Comparison of ENCODE assay signal across 12 cellular contexts in the genomic region with DNA sequence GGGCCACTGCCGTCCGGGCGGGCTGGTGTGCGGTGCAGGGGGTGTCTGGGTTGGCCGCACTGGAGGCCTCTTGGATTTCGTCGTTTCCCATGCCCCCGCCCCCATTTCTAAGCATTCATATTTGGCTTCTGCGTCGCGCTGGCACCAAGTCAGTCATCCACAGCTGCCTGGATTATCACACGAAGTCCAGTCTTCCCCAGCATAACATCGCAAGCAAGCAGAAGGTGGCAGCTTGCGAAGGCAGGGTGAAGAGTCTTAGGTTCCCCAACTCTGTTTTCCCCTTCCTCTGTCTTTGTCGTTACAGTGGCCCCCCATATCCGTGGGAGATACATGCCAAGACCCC. TPM values are rescaled to one million over a fixed set of nuclear protein-coding genes. Genes with fewer than 3 reads are reported as not detected.
DNase-seq lines count a peak whose midpoint lies in the region; ATAC-seq and TF ChIP-seq lines count a peak whose summit lies in the region.
"Had no signal": no experiment of that assay in that cellular context is flagged by ENCODE, and none has a peak within 500 bp of the region (broad histone marks: within the 10 kb centered on the region; RNA-seq: fewer than 3 reads in every experiment).

No MANE protein-coding gene starts in this region.

- intact Hi-C loops in IMR-90 (cut with micrococcal nuclease), result no loop called here
- intact Hi-C loops in dorsolateral prefrontal cortex (cut with DNase I), result no loop called here
- intact Hi-C loops in lower lobe of right lung (cut with DNase I), result no loop called here
- intact Hi-C loops in stomach (cut with DNase I; ENCODE audit: low total_unique reads), result no loop called here

- H3K9ac ChIP-seq in IMR-90 (ENCODE audit: low read depth, low read length), result no peak overlapping the region

- no peak overlapping the region for H3K4ac ChIP-seq in IMR-90 (ENCODE audit: low read depth, low read length)

- H3K36me3 ChIP-seq in IMR-90 (ENCODE audit: control insufficient read depth, insufficient read depth, low read length), result no peaks in the 10 kb centered on the region
- no peaks in the 10 kb centered on the region for H3K36me3 ChIP-seq in lower lobe of right lung
- H3K36me3 ChIP-seq in stomach, result no peaks in the 10 kb centered on the region

- BruUV-seq in IMR-90 (replicated peaks; lab: Mats Ljungman, UMichigan), result no TSS peak

- no peak overlapping the region for H3K56ac ChIP-seq in IMR-90 (ENCODE audit: extremely low read depth, insufficient read depth, low read length)

- no peak for TF ChIP-seq EP300 in stomach (IDR thresholded peaks at IDR 0.05)

- no peak overlapping the region for H2BK20ac ChIP-seq in IMR-90 (ENCODE audit: low read depth, low read length)

- POLR2A ChIA-PET in IMR-90 (lab: Charles Lee; ENCODE audit: unreplicated experiment), result no interaction called here

- H3K9me3 ChIP-seq in IMR-90 (ENCODE audit: control insufficient read depth, insufficient read depth, low read length) (no peaks in the 10 kb centered on the region), lower lobe of right lung (no peaks in the 10 kb centered on the region), stomach (no peaks in the 10 kb centered on the region)
- H3K9me3 ChIP-seq: Caco-2 had no signal

- TF ChIP-seq POLR2A in IMR-90 (IDR thresholded peaks at IDR 0.05; ENCODE audit: low read depth, low read length) (no peak), stomach (IDR thresholded peaks at IDR 0.05) (no peak)

- H3K4me1 ChIP-seq in IMR-90 (ENCODE audit: control insufficient read depth, insufficient read depth, low read length) (no peaks in the 10 kb centered on the region; the same call in 1 of the 2 replicates), lower lobe of right lung (no peaks in the 10 kb centered on the region), stomach (peaks cover 8 to 16% (median 14%) of the 10 kb centered on the region in 4 donors)
- H3K4me1 ChIP-seq: Caco-2 had no signal

- H2BK15ac ChIP-seq in IMR-90 (ENCODE audit: low read depth, low read length), result no peak overlapping the region

- H3K27ac ChIP-seq in IMR-90 (ENCODE audit: insufficient read depth, low read length), result no peak overlapping the region
- H3K27ac ChIP-seq in dorsolateral prefrontal cortex, result peak overlapping the region in 2 of 59 donors; percentile 7 to 44
- H3K27ac ChIP-seq in lower lobe of right lung, result no peak overlapping the region
- no peak overlapping the region for H3K27ac ChIP-seq in stomach

- no peak for DNase-seq in IMR-90
- no peak for DNase-seq in dorsolateral prefrontal cortex
- no peak for DNase-seq in lower lobe of right lung
- DNase-seq in stomach, result no peak
- DNase-seq in OCI-M1 (lab: John Stamatoyannopoulos, UW), result no peak
- no peak for DNase-seq in NCI-H82 treated with DMSO at 0.1 percent for 48 hours (lab: John Stamatoyannopoulos, UW; ENCODE audit: unreplicated experiment)
- DNase-seq in stimulated activated naive CD4-positive, alpha-beta T cell treated with Interleukin-2 at 50 U/mL for 16 hours (lab: John Stamatoyannopoulos, UW), result no peak
- DNase-seq in NCI-H510A (lab: John Stamatoyannopoulos, UW), result no peak
- DNase-seq: activated B cell treated with CpG ODN at 0.5 μM for 24 hours, Caco-2, NCI-H524, SIG-M5 had no signal

- H3K27me3 ChIP-seq in IMR-90 (ENCODE audit: control insufficient read depth, insufficient read depth, low read length), result peaks cover 4% of the 10 kb centered on the region
- peaks cover 0 to 11% (median 0%) of the 10 kb centered on the region in 45 donors for H3K27me3 ChIP-seq in dorsolateral prefrontal cortex
- H3K27me3 ChIP-seq in lower lobe of right lung (ENCODE audit: low read depth), result peaks cover 12% of the 10 kb centered on the region
- peaks cover 0 to 20% (median 6%) of the 10 kb centered on the region in 3 donors for H3K27me3 ChIP-seq in stomach

- CTCF ChIA-PET in IMR-90 (lab: Yijun Ruan, JAX), result interaction anchor here (0.5 to 1.3 kb wide), 2 partner anchors 31 to 1360 kb away, joined by 3 to 4 read pairs; no protein-coding TSS in a partner anchor

- peak overlapping the region; percentile 86 for H2AFZ ChIP-seq in IMR-90 (replicated peaks; ENCODE audit: low read length, poor library complexity)

- H4K91ac ChIP-seq in IMR-90 (ENCODE audit: insufficient read depth, low read depth, low read length), result no peak overlapping the region

- in situ Hi-C loops in IMR-90 (cut with MboI; ENCODE audit: low sequenced_read_pairs), result no loop called here

- no peak overlapping the region for H2BK120ac ChIP-seq in IMR-90 (ENCODE audit: low read depth, low read length)

- no peaks in the 10 kb centered on the region for H3K9me1 ChIP-seq in IMR-90 (ENCODE audit: insufficient read depth, low read length)

- dilution Hi-C loops in IMR-90 (cut with HindIII; ENCODE audit: low sequenced_read_pairs, unreplicated experiment), result no loop called here

- H3K14ac ChIP-seq in IMR-90 (replicated peaks; ENCODE audit: low read depth, low read length), result no peak overlapping the region; the same call in 1 of the 2 replicates

- 0% methylated on average over 3 of the region's 16 CpGs; no CpG with 5 or more reads in 1 of the 2 experiments for WGBS in IMR-90 (ENCODE audit: extremely low coverage in 2 of 2, insufficient read length in 1 of 2), 2 experiments
- 16 to 25% (median 18%) methylated on average over 10 to 16 of the region's 16 CpGs for WGBS in stomach, 5 donors

- no peak for TF ChIP-seq RAD21 in IMR-90 (IDR thresholded peaks at IDR 0.05; ENCODE audit: low read length)

- no peak overlapping the region for H3K18ac ChIP-seq in IMR-90 (ENCODE audit: low read depth, low read length)

- H4K8ac ChIP-seq in IMR-90 (ENCODE audit: low read depth in 2 of 2, low read length in 2 of 2), result no peak overlapping the region

- H2BK5ac ChIP-seq in IMR-90 (ENCODE audit: low read depth, low read length, poor library complexity, severe bottlenecking), result no peak overlapping the region

- no peak overlapping the region for H2AK5ac ChIP-seq in IMR-90 (ENCODE audit: low read depth, low read length)

- no peaks in the 10 kb centered on the region for H3K79me1 ChIP-seq in IMR-90 (ENCODE audit: low read depth in 1 of 2, low read length in 2 of 2)

- peak overlapping the region; percentile 19 for H2AK9ac ChIP-seq in IMR-90 (replicated peaks; ENCODE audit: low read depth, low read length, poor library complexity)

- no peak overlapping the region for H4K5ac ChIP-seq in IMR-90 (ENCODE audit: low read depth, low read length)

- peak overlapping the region; percentile 63; the same call in 1 of the 2 replicates for H3K4me2 ChIP-seq in IMR-90 (ENCODE audit: low read depth, low read length)

- no peak for TF ChIP-seq CTCF in IMR-90 (conservative IDR thresholded peaks at IDR 0.05; ENCODE audit: low read depth, low read length)
- TF ChIP-seq CTCF in dorsolateral prefrontal cortex (IDR thresholded peaks at IDR 0.05 in 54 of 56, conservative IDR thresholded peaks at IDR 0.05 in 2 of 56; ENCODE audit: low read depth in 1 of 56, partially characterized antibody in 56 of 56), result no peak
- no peak for TF ChIP-seq CTCF in lower lobe of right lung (IDR thresholded peaks at IDR 0.05)
- TF ChIP-seq CTCF in stomach (IDR thresholded peaks at IDR 0.05), result no peak

- peak; percentile 60 for ATAC-seq in IMR-90 (ENCODE audit: low read depth)
- ATAC-seq in lower lobe of right lung, result no peak

- H3K4me3 ChIP-seq in IMR-90 (ENCODE audit: insufficient read depth, low read depth, low read length) (peak overlapping the region; percentile 2; the same call in 1 of the 2 replicates), dorsolateral prefrontal cortex (peak overlapping the region in 51 of 59 donors; percentile 8 to 61 (median 36)), lower lobe of right lung (peak overlapping the region; percentile 36), stomach (peak overlapping the region; percentile 39 to 45 (median 41))

- H3K23ac ChIP-seq in IMR-90 (ENCODE audit: low read depth, low read length), result no peak overlapping the region

- H4K20me1 ChIP-seq in IMR-90 (ENCODE audit: insufficient read depth, low read length), result no peaks in the 10 kb centered on the region

TF ChIP-seq in IMR-90, 13 proteins besides CTCF, POLR2A, EP300 and RAD21:
- TF ChIP-seq RCOR1 (IDR thresholded peaks at IDR 0.05; ENCODE audit: insufficient replicate concordance, low read length) (no peak), FOS (IDR thresholded peaks at IDR 0.05; ENCODE audit: low read depth, low read length) (no peak), ELK1 (IDR thresholded peaks at IDR 0.05; ENCODE audit: borderline replicate concordance, low read depth, low read length) (no peak), CHD1 (IDR thresholded peaks at IDR 0.05; ENCODE audit: low read depth, low read length) (no peak), CEBPB (IDR thresholded peaks at IDR 0.05; ENCODE audit: low read depth, low read length) (no peak), USF2 (IDR thresholded peaks at IDR 0.05; ENCODE audit: low read depth, low read length) (no peak), MAFK (IDR thresholded peaks at IDR 0.05; ENCODE audit: low read depth, low read length) (no peak), MXI1 (IDR thresholded peaks at IDR 0.05; ENCODE audit: borderline replicate concordance, low read depth, low read length) (no peak)

RNA-seq across cellular contexts. Expression of gene ELAC2, which starts 43.5 kb away (rescaled TPM):
- total RNA-seq in IMR-90 (2012; rRNA removed) (70.8 and 80.7 TPM in 2 replicates), dorsolateral prefrontal cortex (10 to 100 TPM; 33.5 to 76.4 (median 53.1) TPM), lower lobe of right lung (41.0 TPM), stomach (100 to 1,000 TPM in 1 of 5 donors, 10 to 100 TPM in 4; 53.9 to 156 (median 87.0) TPM)
- polyA plus RNA-seq in IMR-90 (2012; rRNA removed) (71.4 and 75.2 TPM in 2 replicates), stomach (10 to 100 TPM; 20.5 to 30.6 (median 25.2) TPM)
- 38.2 and 39.0 TPM in 2 replicates for polyA plus RNA-seq in IMR-90 (2012; cell fraction: cytosol; rRNA removed)
- 106 and 153 TPM in 2 replicates for polyA plus RNA-seq in IMR-90 (2012; cell fraction: nucleus; rRNA removed; ENCODE audit: low replicate concordance)
